Comparison of ENCODE assay signal across 1 cellular context in genomic region chr12:109737631-109738030, GRCh38.
TF ChIP-seq lines count a peak whose summit lies in the region.

No MANE protein-coding gene starts in this region.

TF ChIP-seq in HepG2, 621 proteins besides CTCF, POLR2A, EP300 and RAD21 (continued from another document):
- TF ChIP-seq SAP130 (CRISPR knock-in tag; IDR thresholded peaks at IDR 0.05; ENCODE audit: low read depth), result peak; percentile 51; the same call in 1 of the 2 replicates
- TF ChIP-seq ZNF788 (CRISPR knock-in tag; IDR thresholded peaks at IDR 0.05; ENCODE audit: borderline replicate concordance), result no peak; the same call in 1 of the 2 replicates
